Comparison of ENCODE assay signal across 1 cellular context in genomic region chr1:116777831-116778830, GRCh38.
TF ChIP-seq lines count a peak whose summit lies in the region.

No MANE protein-coding gene starts in this region.

TF ChIP-seq in HepG2, 621 proteins besides CTCF, POLR2A, EP300 and RAD21 (continued from another document):
- TF ChIP-seq PAXIP1 (CRISPR knock-in tag; conservative IDR thresholded peaks at IDR 0.05) (peak; percentile 72), SAP130 (CRISPR knock-in tag; IDR thresholded peaks at IDR 0.05; ENCODE audit: low read depth) (no peak), ARID5B (CRISPR knock-in tag; IDR thresholded peaks at IDR 0.05) (peak; percentile 62), JUNB (CRISPR knock-in tag; IDR thresholded peaks at IDR 0.05; ENCODE audit: borderline replicate concordance) (peak; percentile 72; the same call in 1 of the 2 replicates), ZBTB43 (CRISPR knock-in tag; conservative IDR thresholded peaks at IDR 0.05) (no peak), FOSL1 (CRISPR knock-in tag; IDR thresholded peaks at IDR 0.05; ENCODE audit: borderline replicate concordance) (peak; percentile 45; the same call in 1 of the 2 replicates), ARID3A (IDR thresholded peaks at IDR 0.05; ENCODE audit: low read depth, low read length) (peak; percentile 65; the same call in 1 of the 2 replicates), SOX5 (CRISPR knock-in tag; IDR thresholded peaks at IDR 0.05; ENCODE audit: borderline replicate concordance) (peak; percentile 20; the same call in 1 of the 2 replicates), SOX6 (IDR thresholded peaks at IDR 0.05) (no peak), SOX6 (CRISPR knock-in tag; IDR thresholded peaks at IDR 0.05) (peak; percentile 11; the same call in 1 of the 2 replicates), ATF3 (CRISPR knock-in tag; IDR thresholded peaks at IDR 0.05) (peak; percentile 41; the same call in 1 of the 2 replicates), ZNF550 (CRISPR knock-in tag; IDR thresholded peaks at IDR 0.05; ENCODE audit: borderline replicate concordance) (no peak), FOSL2 (CRISPR knock-in tag; IDR thresholded peaks at IDR 0.05) (peak; percentile 75), JUND (CRISPR knock-in tag; IDR thresholded peaks at IDR 0.05) (peak; percentile 55; the same call in 1 of the 2 replicates), NFE2 (CRISPR knock-in tag; IDR thresholded peaks at IDR 0.05) (no peak), MAFF (IDR thresholded peaks at IDR 0.05; ENCODE audit: low read depth, low read length) (peak; percentile 20; the same call in 1 of the 2 replicates), PHF21A (CRISPR knock-in tag; IDR thresholded peaks at IDR 0.05) (peak; percentile 44; the same call in 1 of the 2 replicates), GATAD2A (CRISPR knock-in tag; IDR thresholded peaks at IDR 0.05) (peak; percentile 49), CCDC6 (CRISPR knock-in tag; IDR thresholded peaks at IDR 0.05) (no peak), DPF2 (CRISPR knock-in tag; IDR thresholded peaks at IDR 0.05; ENCODE audit: borderline replicate concordance, low read depth) (0 out of 2 replicates have a peak, but pooled peaks have one; percentile 30), MNT (IDR thresholded peaks at IDR 0.05) (peak; percentile 82), FOXA3 (CRISPR knock-in tag; IDR thresholded peaks at IDR 0.05) (peak; percentile 70), MAFK (conservative IDR thresholded peaks at IDR 0.05 in 1 of 2, IDR thresholded peaks at IDR 0.05 in 1 of 2; ENCODE audit: low read length in 2 of 2) (0 out of 4 replicates have a peak, but pooled peaks of 1 of the 2 experiments have one; percentile 19), ASH2L (IDR thresholded peaks at IDR 0.05; ENCODE audit: insufficient read length, low read depth, low read length) (no peak), ONECUT2 (CRISPR knock-in tag; IDR thresholded peaks at IDR 0.05) (peak; percentile 65; the same call in 1 of the 2 replicates), JUN (CRISPR knock-in tag; IDR thresholded peaks at IDR 0.05) (peak; percentile 41; the same call in 1 of the 2 replicates), MIXL1 (CRISPR knock-in tag; IDR thresholded peaks at IDR 0.05) (peak; percentile 18; the same call in 1 of the 2 replicates)
